ENCODE assay signal across 20 cellular contexts in the genomic region with DNA sequence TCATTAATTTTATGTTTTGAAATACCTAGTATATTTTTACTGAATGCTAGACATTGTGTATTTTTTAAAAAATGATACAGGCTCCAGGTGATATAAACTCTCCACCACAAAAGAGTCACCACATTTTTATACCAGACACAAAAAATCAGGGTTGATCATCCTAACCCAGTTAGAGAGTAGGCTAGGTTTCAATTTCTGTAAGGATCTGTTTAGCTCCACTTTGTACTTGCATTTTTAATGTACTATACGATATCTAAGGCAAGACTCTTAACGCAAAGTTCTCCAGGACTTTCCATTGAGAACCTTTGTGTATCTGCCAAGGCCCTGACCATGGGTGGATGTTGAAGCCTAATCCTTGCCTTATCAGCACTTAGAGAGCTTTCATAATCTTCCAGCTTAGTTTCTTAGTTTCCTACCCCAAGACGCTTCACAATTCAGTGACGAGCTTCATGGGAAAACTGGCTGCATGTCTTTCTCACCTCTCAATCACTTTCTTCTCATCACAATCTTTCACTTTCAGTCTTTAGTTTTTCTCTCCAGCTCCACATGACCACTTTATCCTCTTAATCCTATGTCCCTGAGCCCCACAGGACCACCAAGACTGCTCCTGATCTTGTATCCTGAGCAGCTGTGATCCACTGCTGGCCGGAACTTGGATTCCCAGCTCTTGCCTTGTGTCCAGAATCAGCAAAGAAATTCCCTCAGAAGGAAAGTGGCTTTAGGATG.
A peak's percentile ranks its signal among the peaks of the same experiment; 100 is the strongest.
DNase-seq lines count a peak whose midpoint lies in the region; ATAC-seq and TF ChIP-seq lines count a peak whose summit lies in the region.
"Had no signal": no experiment of that assay in that cellular context is flagged by ENCODE, and none has a peak within 500 bp of the region (broad histone marks: within the 10 kb centered on the region; RNA-seq: fewer than 3 reads in every experiment).

No MANE protein-coding gene starts in this region.

- H3K36me3 Mint-ChIP-seq in natural killer cell treated with Interleukin-12 subunit alpha and Interleukin-12 subunit beta and Interleukin-15 and Interleukin-18, amount 100 ng/mL, for 72 hours: peaks cover 13% of the 10 kb centered on the region
- no peaks in the 10 kb centered on the region for H3K36me3 Mint-ChIP-seq in natural killer cell
- peaks cover 13% of the 10 kb centered on the region for H3K36me3 Mint-ChIP-seq in T-helper 2 cell treated with Interferon-gamma antibody and Interleukin-4, amounts not matched to agents 5 μg/mL and 100 μg/mL, for 36 hours (ENCODE audit: low read depth)
- no peaks in the 10 kb centered on the region for H3K36me3 Mint-ChIP-seq in effector memory CD8-positive, alpha-beta T cell (ENCODE audit: insufficient read depth)

- ATAC-seq in natural killer cell treated with Interleukin-12 subunit alpha and Interleukin-12 subunit beta and Interleukin-15 and Interleukin-18, amount 100 ng/mL, for 72 hours: peak in 1 of 2 donors; percentile 52
- ATAC-seq in natural killer cell: no peak
- no peak for ATAC-seq in effector memory CD8-positive, alpha-beta T cell (replicated peaks)
- no peak for ATAC-seq in HG03520 (IDR thresholded peaks at IDR 0.05; ENCODE audit: unreplicated experiment)
- ATAC-seq in HG03159 (IDR thresholded peaks at IDR 0.05; ENCODE audit: unreplicated experiment): no peak
- no peak for ATAC-seq in GM18868 (IDR thresholded peaks at IDR 0.05; ENCODE audit: unreplicated experiment)
- ATAC-seq: heart left ventricle, left lobe of liver, SK-N-SH treated with all-trans-retinoic acid at 6 μM for 48 hours had no signal

- H3K27me3 Mint-ChIP-seq in natural killer cell treated with Interleukin-12 subunit alpha and Interleukin-12 subunit beta and Interleukin-15 and Interleukin-18, amount 100 ng/mL, for 72 hours: no peaks in the 10 kb centered on the region
- H3K27me3 Mint-ChIP-seq in natural killer cell (ENCODE audit: low read depth in 2 of 2): peaks cover 0 to 10% of the 10 kb centered on the region in 2 donors
- no peaks in the 10 kb centered on the region for H3K27me3 Mint-ChIP-seq in T-helper 2 cell treated with Interferon-gamma antibody and Interleukin-4, amounts not matched to agents 5 μg/mL and 100 μg/mL, for 36 hours (ENCODE audit: low read depth)
- no peaks in the 10 kb centered on the region for H3K27me3 Mint-ChIP-seq in effector memory CD8-positive, alpha-beta T cell

- no peak for DNase-seq in natural killer cell treated with Interleukin-12 subunit alpha and Interleukin-12 subunit beta and Interleukin-15 and Interleukin-18, amount 100 ng/mL, for 72 hours (ENCODE audit: low spot score)
- DNase-seq in natural killer cell: no peak
- DNase-seq in T-helper 2 cell treated with Interferon-gamma antibody and Interleukin-4, amounts not matched to agents 5 μg/mL and 100 μg/mL, for 36 hours (ENCODE audit: low spot score): peak; percentile 32
- no peak for DNase-seq in effector memory CD8-positive, alpha-beta T cell
- DNase-seq: activated CD4-positive, CD25-positive, alpha-beta regulatory T cell; dermis blood vessel endothelial cell; EL; heart left ventricle; IMR-90; NCI-H1417 treated with DMSO at 0.1 percent for 48 hours; NCI-H510A treated with DMSO at 0.1 percent for 48 hours; RPMI8226; stimulated activated CD4-positive, alpha-beta T cell treated with anti-CD3 and anti-CD28 coated beads, Interleukin-4, amount 100 ng/mL, for 4 hours; T1000; upper lobe of left lung had no signal

- TF ChIP-seq CTCF in natural killer cell (IDR thresholded peaks at IDR 0.05): no peak

- peak overlapping the region in 1 of 2 donors; percentile 46 for H3K27ac Mint-ChIP-seq in natural killer cell treated with Interleukin-12 subunit alpha and Interleukin-12 subunit beta and Interleukin-15 and Interleukin-18, amount 100 ng/mL, for 72 hours
- H3K27ac Mint-ChIP-seq in natural killer cell: no peak overlapping the region
- peak overlapping the region; percentile 77 for H3K27ac Mint-ChIP-seq in T-helper 2 cell treated with Interferon-gamma antibody and Interleukin-4, amounts not matched to agents 5 μg/mL and 100 μg/mL, for 36 hours
- peak overlapping the region in 1 of 2 donors; percentile 12 for H3K27ac Mint-ChIP-seq in effector memory CD8-positive, alpha-beta T cell

- H3K9me3 Mint-ChIP-seq in natural killer cell treated with Interleukin-12 subunit alpha and Interleukin-12 subunit beta and Interleukin-15 and Interleukin-18, amount 100 ng/mL, for 72 hours: peaks cover 7% of the 10 kb centered on the region
- H3K9me3 Mint-ChIP-seq in natural killer cell: no peaks in the 10 kb centered on the region
- peaks cover 11% of the 10 kb centered on the region for H3K9me3 Mint-ChIP-seq in T-helper 2 cell treated with Interferon-gamma antibody and Interleukin-4, amounts not matched to agents 5 μg/mL and 100 μg/mL, for 36 hours
- no peaks in the 10 kb centered on the region for H3K9me3 Mint-ChIP-seq in effector memory CD8-positive, alpha-beta T cell

- H3K4me1 Mint-ChIP-seq in natural killer cell treated with Interleukin-12 subunit alpha and Interleukin-12 subunit beta and Interleukin-15 and Interleukin-18, amount 100 ng/mL, for 72 hours (ENCODE audit: low read depth in 2 of 2): peaks cover 20 to 22% of the 10 kb centered on the region in 2 donors
- H3K4me1 Mint-ChIP-seq in natural killer cell: no peaks in the 10 kb centered on the region
- peaks cover 32% of the 10 kb centered on the region for H3K4me1 Mint-ChIP-seq in T-helper 2 cell treated with Interferon-gamma antibody and Interleukin-4, amounts not matched to agents 5 μg/mL and 100 μg/mL, for 36 hours (ENCODE audit: low read depth)
- H3K4me1 Mint-ChIP-seq in effector memory CD8-positive, alpha-beta T cell (ENCODE audit: low read depth in 2 of 2): peaks cover 2 to 11% of the 10 kb centered on the region in 2 donors

- intact Hi-C loops in natural killer cell (cut with micrococcal nuclease): no loop called here

- H3K4me3 Mint-ChIP-seq in natural killer cell treated with Interleukin-12 subunit alpha and Interleukin-12 subunit beta and Interleukin-15 and Interleukin-18, amount 100 ng/mL, for 72 hours: peak overlapping the region; percentile 58
- H3K4me3 Mint-ChIP-seq in natural killer cell: no peak overlapping the region
- peak overlapping the region; percentile 62 for H3K4me3 Mint-ChIP-seq in T-helper 2 cell treated with Interferon-gamma antibody and Interleukin-4, amounts not matched to agents 5 μg/mL and 100 μg/mL, for 36 hours
- peak overlapping the region; percentile 17 to 64 for H3K4me3 Mint-ChIP-seq in effector memory CD8-positive, alpha-beta T cell
